Comparison of ENCODE assay signal across 18 cellular contexts in the genomic region with DNA sequence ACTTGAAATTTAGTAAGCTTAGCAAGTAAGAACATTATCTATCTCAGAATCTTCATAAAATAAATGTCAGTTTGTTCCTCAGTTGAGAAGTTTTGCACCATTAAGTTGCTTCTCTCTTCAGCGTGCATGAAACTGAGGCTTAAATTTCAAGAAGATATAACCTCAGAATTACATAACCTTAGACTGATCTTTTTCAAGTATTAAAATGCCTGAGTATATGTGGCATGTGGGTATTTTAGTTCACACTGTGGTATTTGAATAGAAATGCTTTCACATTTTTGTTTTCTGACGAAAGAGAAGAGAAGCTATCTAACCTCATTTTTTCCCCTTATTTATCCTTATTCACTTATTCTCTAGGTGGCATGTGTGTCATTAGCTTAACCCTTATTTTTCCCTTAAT.
DNase-seq lines count a peak whose midpoint lies in the region; ATAC-seq and TF ChIP-seq lines count a peak whose summit lies in the region.
"Had no signal": no experiment of that assay in that cellular context is flagged by ENCODE, and none has a peak within 500 bp of the region (broad histone marks: within the 10 kb centered on the region; RNA-seq: fewer than 3 reads in every experiment).

No MANE protein-coding gene starts in this region.

- DNase-seq in AG20443 (ENCODE audit: low spot score) (peak; percentile 9), fibroblast of peridontal ligament (ENCODE audit: extremely low read depth) (peak; percentile 32), UCSD-AML1 (lab: John Stamatoyannopoulos, UW; ENCODE audit: unreplicated experiment) (no peak), NCI-H2196 treated with DMSO at 0.1 percent for 48 hours (lab: John Stamatoyannopoulos, UW; ENCODE audit: unreplicated experiment) (no peak)
- DNase-seq in activated naive CD8-positive, alpha-beta T cell treated with anti-CD3 and anti-CD28 coated beads for 36 hours: no peak
- DNase-seq: AML-193, Kasumi-1, NCI-H1417 treated with DMSO at 0.1 percent for 48 hours, NCI-H2029, NCI-H2171, NCI-H774, PC-9 had no signal

- H3K9me3 Mint-ChIP-seq in activated naive CD8-positive, alpha-beta T cell treated with anti-CD3 and anti-CD28 coated beads for 36 hours: peaks cover 5% of the 10 kb centered on the region

- no peaks in the 10 kb centered on the region for H3K27me3 Mint-ChIP-seq in activated naive CD8-positive, alpha-beta T cell treated with anti-CD3 and anti-CD28 coated beads for 36 hours
- H3K27me3 Mint-ChIP-seq: IgD-negative memory B cell had no signal

- no peak overlapping the region for H3K4me3 Mint-ChIP-seq in activated naive CD8-positive, alpha-beta T cell treated with anti-CD3 and anti-CD28 coated beads for 36 hours
- H3K4me3 Mint-ChIP-seq: CD14-positive monocyte had no signal

- ATAC-seq in GM18909 (IDR thresholded peaks at IDR 0.05; ENCODE audit: poor library complexity, unreplicated experiment) (peak; percentile 11), SK-N-SH treated with all-trans-retinoic acid at 6 μM for 48 hours (peak; percentile 85), GM18873 (IDR thresholded peaks at IDR 0.05; ENCODE audit: low FRiP score, unreplicated experiment) (no peak)
- ATAC-seq: A549 had no signal

- H3K36me3 Mint-ChIP-seq in activated naive CD8-positive, alpha-beta T cell treated with anti-CD3 and anti-CD28 coated beads for 36 hours: peaks cover 26% of the 10 kb centered on the region

- H3K27ac Mint-ChIP-seq in activated naive CD8-positive, alpha-beta T cell treated with anti-CD3 and anti-CD28 coated beads for 36 hours: no peak overlapping the region
- H3K27ac Mint-ChIP-seq: CD14-positive monocyte, IgD-negative memory B cell had no signal

- H3K4me1 Mint-ChIP-seq in activated naive CD8-positive, alpha-beta T cell treated with anti-CD3 and anti-CD28 coated beads for 36 hours: no peaks in the 10 kb centered on the region
- H3K4me1 Mint-ChIP-seq: CD14-positive monocyte had no signal

TF ChIP-seq in SK-N-SH treated with all-trans-retinoic acid at 6 μM for 48 hours, 23 proteins besides CTCF, POLR2A, EP300 and RAD21:
- no peak for TF ChIP-seq ZNF70 (CRISPR knock-in tag; IDR thresholded peaks at IDR 0.05)
- no peak for TF ChIP-seq PPARA (CRISPR knock-in tag; IDR thresholded peaks at IDR 0.05; ENCODE audit: borderline replicate concordance)
- TF ChIP-seq POU6F1 (CRISPR knock-in tag; IDR thresholded peaks at IDR 0.05; ENCODE audit: borderline replicate concordance, low read depth): no peak
- TF ChIP-seq TOX (CRISPR knock-in tag; IDR thresholded peaks at IDR 0.05; ENCODE audit: borderline replicate concordance): no peak
- no peak for TF ChIP-seq ZFP3 (CRISPR knock-in tag; IDR thresholded peaks at IDR 0.05)
- TF ChIP-seq PATZ1 (CRISPR knock-in tag; IDR thresholded peaks at IDR 0.05; ENCODE audit: borderline replicate concordance): no peak
- TF ChIP-seq, protein P1, sequence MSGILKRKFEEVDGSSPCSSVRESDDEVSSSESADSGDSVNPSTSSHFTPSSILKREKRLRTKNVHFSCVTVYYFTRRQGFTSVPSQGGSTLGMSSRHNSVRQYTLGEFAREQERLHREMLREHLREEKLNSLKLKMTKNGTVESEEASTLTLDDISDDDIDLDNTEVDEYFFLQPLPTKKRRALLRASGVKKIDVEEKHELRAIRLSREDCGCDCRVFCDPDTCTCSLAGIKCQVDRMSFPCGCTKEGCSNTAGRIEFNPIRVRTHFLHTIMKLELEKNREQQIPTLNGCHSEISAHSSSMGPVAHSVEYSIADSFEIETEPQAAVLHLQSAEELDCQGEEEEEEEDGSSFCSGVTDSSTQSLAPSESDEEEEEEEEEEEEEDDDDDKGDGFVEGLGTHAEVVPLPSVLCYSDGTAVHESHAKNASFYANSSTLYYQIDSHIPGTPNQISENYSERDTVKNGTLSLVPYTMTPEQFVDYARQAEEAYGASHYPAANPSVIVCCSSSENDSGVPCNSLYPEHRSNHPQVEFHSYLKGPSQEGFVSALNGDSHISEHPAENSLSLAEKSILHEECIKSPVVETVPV (CRISPR knock-in tag; IDR thresholded peaks at IDR 0.05): no peak
TF ChIP-seq in SK-N-SH treated with all-trans-retinoic acid at 6 μM for 48 hours: peak in this region for 0.

Comparison
In these comparisons a context has a peak if more than half of its experiments do, and no peak if none do; other contexts are left out.
1. DNase-seq: peak in AG20443 (single experiment) and fibroblast of peridontal ligament (single experiment); none in UCSD-AML1 (single experiment), NCI-H2196 treated with DMSO at 0.1 percent for 48 hours (single experiment) and activated naive CD8-positive, alpha-beta T cell treated with anti-CD3 and anti-CD28 coated beads for 36 hours (single experiment).